ENCODE assay signal across 2 cellular contexts in genomic region chr15:74210729-74211128, GRCh38.
TF ChIP-seq lines count a peak whose summit lies in the region.

No MANE protein-coding gene starts in this region.

TF ChIP-seq in SK-N-SH, 30 proteins besides CTCF, POLR2A, EP300 and RAD21 (continued from another document):
- TF ChIP-seq USF1 (IDR thresholded peaks at IDR 0.05; ENCODE audit: borderline replicate concordance, low read depth) (no peak), SIN3A (IDR thresholded peaks at IDR 0.05; ENCODE audit: borderline replicate concordance, low read depth, low read length) (no peak), YY1 (IDR thresholded peaks at IDR 0.05; ENCODE audit: low read depth) (no peak), ELF1 (IDR thresholded peaks at IDR 0.05) (no peak), NFIC (IDR thresholded peaks at IDR 0.05; ENCODE audit: borderline replicate concordance) (no peak), FOXJ3 (CRISPR knock-in tag; IDR thresholded peaks at IDR 0.05) (no peak)

TF ChIP-seq in SK-N-SH treated with all-trans-retinoic acid at 6 μM for 48 hours, 23 proteins besides CTCF, POLR2A, EP300 and RAD21 (continued from another document):
- TF ChIP-seq POU6F1 (CRISPR knock-in tag; IDR thresholded peaks at IDR 0.05; ENCODE audit: borderline replicate concordance, low read depth) = no peak
